2 cellular contexts compared by ENCODE assay signal in the genomic region with DNA sequence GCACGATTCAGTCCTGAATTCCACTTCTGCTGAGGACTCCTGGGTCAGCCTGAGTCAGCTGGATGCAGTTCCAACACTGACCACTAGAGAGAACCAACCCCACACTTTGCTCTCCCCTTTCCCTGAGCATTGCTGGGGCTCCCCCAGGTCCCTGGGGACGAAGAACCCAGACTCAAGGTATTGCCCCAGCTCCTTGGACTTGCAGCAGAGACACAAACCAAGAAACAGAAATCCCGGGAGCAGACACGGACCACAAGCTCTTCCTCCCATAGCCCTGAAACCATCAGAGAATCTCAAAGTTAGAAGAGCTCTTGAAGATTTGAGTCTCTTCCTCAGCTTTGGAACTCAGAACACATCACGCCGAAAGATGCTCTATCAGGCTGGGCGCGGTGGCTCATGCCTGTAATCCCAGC.
TF ChIP-seq lines count a peak whose summit lies in the region.

No MANE protein-coding gene starts in this region.

TF ChIP-seq in WTC11, 78 proteins besides CTCF, POLR2A, EP300 and RAD21:
- TF ChIP-seq SOX15 (CRISPR knock-in tag; IDR thresholded peaks at IDR 0.05) (no peak), ZNF396 (CRISPR knock-in tag; IDR thresholded peaks at IDR 0.05; ENCODE audit: borderline replicate concordance) (no peak), E2F5 (CRISPR knock-in tag; IDR thresholded peaks at IDR 0.05) (no peak), TP53 (CRISPR knock-in tag; IDR thresholded peaks at IDR 0.05) (no peak), ATF6 (CRISPR knock-in tag; IDR thresholded peaks at IDR 0.05) (no peak), TEAD4 (CRISPR knock-in tag; IDR thresholded peaks at IDR 0.05) (no peak), ZNF416 (CRISPR knock-in tag; IDR thresholded peaks at IDR 0.05) (no peak)

TF ChIP-seq in HepG2, 621 proteins besides CTCF, POLR2A, EP300 and RAD21 (continues in another document):
- TF ChIP-seq ZBTB44 (CRISPR knock-in tag; IDR thresholded peaks at IDR 0.05) (0 out of 2 replicates have a peak, but pooled peaks have one; percentile 36), PPARG (CRISPR knock-in tag; conservative IDR thresholded peaks at IDR 0.05) (no peak), ETV5 (CRISPR knock-in tag; IDR thresholded peaks at IDR 0.05; ENCODE audit: borderline replicate concordance) (no peak), THAP9 (CRISPR knock-in tag; IDR thresholded peaks at IDR 0.05; ENCODE audit: borderline replicate concordance) (no peak), TFAP4 (IDR thresholded peaks at IDR 0.05; ENCODE audit: borderline replicate concordance, low read depth) (peak; percentile 35; the same call in 1 of the 2 replicates), NCOR1 (IDR thresholded peaks at IDR 0.05; ENCODE audit: borderline replicate concordance, low read length) (no peak), FOSL2 (CRISPR knock-in tag; IDR thresholded peaks at IDR 0.05) (peak; percentile 36; the same call in 1 of the 2 replicates), ZSCAN25 (CRISPR knock-in tag; IDR thresholded peaks at IDR 0.05) (no peak), ZNF792 (CRISPR knock-in tag; IDR thresholded peaks at IDR 0.05) (no peak), ZNF614 (CRISPR knock-in tag; IDR thresholded peaks at IDR 0.05; ENCODE audit: borderline replicate concordance) (no peak), TOE1 (CRISPR knock-in tag; IDR thresholded peaks at IDR 0.05) (no peak), NR2F6 (IDR thresholded peaks at IDR 0.05) (no peak), NR2F6 (CRISPR knock-in tag; IDR thresholded peaks at IDR 0.05) (peak; percentile 25; the same call in 1 of the 2 replicates), IKZF5 (CRISPR knock-in tag; IDR thresholded peaks at IDR 0.05) (0 out of 2 replicates have a peak, but pooled peaks have one; percentile 32), HMGXB4 (CRISPR knock-in tag; IDR thresholded peaks at IDR 0.05; ENCODE audit: borderline replicate concordance in 1 of 2, low read depth in 1 of 2) (peak in 1 of 2 experiments; percentile 28; a peak in 1 of 4 replicates), JUND (CRISPR knock-in tag; IDR thresholded peaks at IDR 0.05) (no peak), PHF21A (CRISPR knock-in tag; IDR thresholded peaks at IDR 0.05) (no peak), NRL (CRISPR knock-in tag; IDR thresholded peaks at IDR 0.05; ENCODE audit: borderline replicate concordance) (0 out of 2 replicates have a peak, but pooled peaks have one; percentile 13), TFDP1 (CRISPR knock-in tag; IDR thresholded peaks at IDR 0.05; ENCODE audit: borderline replicate concordance) (no peak), ZNF619 (CRISPR knock-in tag; IDR thresholded peaks at IDR 0.05) (peak; percentile 32; the same call in 1 of the 2 replicates), ZBTB7A (CRISPR knock-in tag; IDR thresholded peaks at IDR 0.05) (no peak), ZNF501 (CRISPR knock-in tag; IDR thresholded peaks at IDR 0.05) (0 out of 2 replicates have a peak, but pooled peaks have one; percentile 32), ZNF251 (CRISPR knock-in tag; IDR thresholded peaks at IDR 0.05) (0 out of 2 replicates have a peak, but pooled peaks have one; percentile 14), ZSCAN9 (CRISPR knock-in tag; IDR thresholded peaks at IDR 0.05; ENCODE audit: borderline replicate concordance) (0 out of 2 replicates have a peak, but pooled peaks have one; percentile 21), ARID2 (CRISPR knock-in tag; IDR thresholded peaks at IDR 0.05; ENCODE audit: borderline replicate concordance) (no peak), ZNF280B (CRISPR knock-in tag; IDR thresholded peaks at IDR 0.05; ENCODE audit: borderline replicate concordance) (no peak), BCL6 (CRISPR knock-in tag; IDR thresholded peaks at IDR 0.05) (no peak), MAFF (IDR thresholded peaks at IDR 0.05; ENCODE audit: low read depth, low read length) (peak; percentile 44; the same call in 1 of the 2 replicates), PRPF4 (IDR thresholded peaks at IDR 0.05; ENCODE audit: low read depth, low read length, poor library complexity, severe bottlenecking) (no peak), TSC22D2 (CRISPR knock-in tag; IDR thresholded peaks at IDR 0.05; ENCODE audit: borderline replicate concordance) (peak; percentile 68; the same call in 1 of the 2 replicates), ZFP82 (CRISPR knock-in tag; IDR thresholded peaks at IDR 0.05; ENCODE audit: borderline replicate concordance) (no peak), CEBPG (CRISPR knock-in tag; IDR thresholded peaks at IDR 0.05) (no peak), MAFK (conservative IDR thresholded peaks at IDR 0.05 in 1 of 2, IDR thresholded peaks at IDR 0.05 in 1 of 2; ENCODE audit: low read length in 2 of 2) (peak in 1 of 2 experiments; percentile 31; a peak in 1 of 4 replicates), FOXC1 (CRISPR knock-in tag; IDR thresholded peaks at IDR 0.05; ENCODE audit: borderline replicate concordance) (no peak), ISL2 (CRISPR knock-in tag; IDR thresholded peaks at IDR 0.05) (no peak)
- TF ChIP-seq, protein P1, sequence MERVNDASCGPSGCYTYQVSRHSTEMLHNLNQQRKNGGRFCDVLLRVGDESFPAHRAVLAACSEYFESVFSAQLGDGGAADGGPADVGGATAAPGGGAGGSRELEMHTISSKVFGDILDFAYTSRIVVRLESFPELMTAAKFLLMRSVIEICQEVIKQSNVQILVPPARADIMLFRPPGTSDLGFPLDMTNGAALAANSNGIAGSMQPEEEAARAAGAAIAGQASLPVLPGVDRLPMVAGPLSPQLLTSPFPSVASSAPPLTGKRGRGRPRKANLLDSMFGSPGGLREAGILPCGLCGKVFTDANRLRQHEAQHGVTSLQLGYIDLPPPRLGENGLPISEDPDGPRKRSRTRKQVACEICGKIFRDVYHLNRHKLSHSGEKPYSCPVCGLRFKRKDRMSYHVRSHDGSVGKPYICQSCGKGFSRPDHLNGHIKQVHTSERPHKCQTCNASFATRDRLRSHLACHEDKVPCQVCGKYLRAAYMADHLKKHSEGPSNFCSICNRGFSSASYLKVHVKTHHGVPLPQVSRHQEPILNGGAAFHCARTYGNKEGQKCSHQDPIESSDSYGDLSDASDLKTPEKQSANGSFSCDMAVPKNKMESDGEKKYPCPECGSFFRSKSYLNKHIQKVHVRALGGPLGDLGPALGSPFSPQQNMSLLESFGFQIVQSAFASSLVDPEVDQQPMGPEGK (CRISPR knock-in tag; IDR thresholded peaks at IDR 0.05): peak; percentile 72
- TF ChIP-seq, protein P2, sequence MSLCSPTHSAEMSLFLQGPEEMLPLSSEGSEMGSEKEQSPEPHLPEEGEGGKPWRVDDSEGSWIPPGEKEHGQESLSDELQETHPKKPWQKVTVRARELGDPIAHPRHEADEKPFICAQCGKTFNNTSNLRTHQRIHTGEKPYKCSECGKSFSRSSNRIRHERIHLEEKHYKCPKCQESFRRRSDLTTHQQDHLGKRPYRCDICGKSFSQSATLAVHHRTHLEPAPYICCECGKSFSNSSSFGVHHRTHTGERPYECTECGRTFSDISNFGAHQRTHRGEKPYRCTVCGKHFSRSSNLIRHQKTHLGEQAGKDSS (CRISPR knock-in tag; IDR thresholded peaks at IDR 0.05; ENCODE audit: borderline replicate concordance, low read depth): peak; percentile 49; the same call in 1 of the 2 replicates
- TF ChIP-seq, protein P3, sequence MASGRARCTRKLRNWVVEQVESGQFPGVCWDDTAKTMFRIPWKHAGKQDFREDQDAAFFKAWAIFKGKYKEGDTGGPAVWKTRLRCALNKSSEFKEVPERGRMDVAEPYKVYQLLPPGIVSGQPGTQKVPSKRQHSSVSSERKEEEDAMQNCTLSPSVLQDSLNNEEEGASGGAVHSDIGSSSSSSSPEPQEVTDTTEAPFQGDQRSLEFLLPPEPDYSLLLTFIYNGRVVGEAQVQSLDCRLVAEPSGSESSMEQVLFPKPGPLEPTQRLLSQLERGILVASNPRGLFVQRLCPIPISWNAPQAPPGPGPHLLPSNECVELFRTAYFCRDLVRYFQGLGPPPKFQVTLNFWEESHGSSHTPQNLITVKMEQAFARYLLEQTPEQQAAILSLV (CRISPR knock-in tag; IDR thresholded peaks at IDR 0.05; ENCODE audit: borderline replicate concordance): 0 out of 2 replicates have a peak, but pooled peaks have one; percentile 57
- TF ChIP-seq, protein P4, sequence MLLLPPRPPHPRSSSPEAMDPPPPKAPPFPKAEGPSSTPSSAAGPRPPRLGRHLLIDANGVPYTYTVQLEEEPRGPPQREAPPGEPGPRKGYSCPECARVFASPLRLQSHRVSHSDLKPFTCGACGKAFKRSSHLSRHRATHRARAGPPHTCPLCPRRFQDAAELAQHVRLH (CRISPR knock-in tag; IDR thresholded peaks at IDR 0.05; ENCODE audit: borderline replicate concordance, low read depth): peak; percentile 48; the same call in 1 of the 2 replicates
